8 cellular contexts compared by ENCODE assay signal in the genomic region with DNA sequence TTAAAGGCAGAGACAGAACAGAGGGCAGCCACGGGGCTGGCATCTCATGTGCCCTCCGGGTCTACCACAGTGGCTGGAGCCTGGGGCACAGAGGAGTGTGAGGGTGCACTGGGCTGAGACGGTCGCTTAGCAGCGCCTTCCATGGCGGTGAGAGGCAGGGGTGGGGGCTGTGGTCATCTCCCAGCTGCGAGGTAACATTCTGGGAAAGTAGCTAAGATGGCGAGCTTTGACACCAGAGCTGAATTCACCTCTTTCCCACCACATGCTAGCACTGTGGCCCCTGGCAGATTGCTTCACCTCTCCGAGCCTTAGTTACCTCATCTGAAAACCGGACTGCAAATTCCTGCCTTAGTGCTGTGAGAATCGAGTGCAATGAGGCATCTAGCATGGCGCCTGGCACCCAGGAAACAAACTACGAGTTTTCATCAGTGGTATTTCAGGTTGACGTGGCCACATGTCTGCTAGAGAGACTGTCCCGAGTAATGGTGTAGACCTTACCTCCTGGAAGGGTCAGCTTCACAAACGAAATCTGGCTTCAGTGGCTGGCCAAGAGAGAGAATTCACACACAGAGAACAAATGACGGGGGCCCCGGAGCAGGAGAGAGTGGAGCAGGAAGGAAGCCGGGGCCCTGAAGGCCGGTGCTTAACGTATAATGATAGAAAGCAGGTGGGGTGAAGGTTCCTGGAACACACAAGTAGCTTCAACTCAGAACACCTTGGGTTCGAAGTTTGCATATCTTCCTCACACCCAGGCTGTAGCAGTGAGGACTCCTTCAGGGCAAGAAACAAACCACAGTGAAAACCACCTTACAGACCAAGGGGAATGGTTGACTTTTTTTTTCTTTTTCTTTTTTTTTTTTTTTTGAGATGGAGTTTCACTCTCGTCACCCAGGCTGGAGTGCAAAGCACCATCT. TPM values are rescaled to one million over a fixed set of nuclear protein-coding genes. Genes with fewer than 3 reads are reported as not detected.
DNase-seq lines count a peak whose midpoint lies in the region; ATAC-seq lines count a peak whose summit lies in the region.

No MANE protein-coding gene starts in this region.

- no peak overlapping the region for H2AFZ ChIP-seq in trophoblast cell (ENCODE audit: insufficient read depth, low read length, poor library complexity)

- H3K4me3 Mint-ChIP-seq in activated CD8-positive, alpha-beta memory T cell treated with anti-CD3 and anti-CD28 coated beads, Interleukin-2, amount 10 ng/mL, durations not matched to agents 7 days and 5 days, result peak overlapping the region; percentile 82
- H3K4me3 Mint-ChIP-seq in naive thymus-derived CD8-positive, alpha-beta T cell, result peak overlapping the region; percentile 73 to 92 (median 87)

- H3K27me3 ChIP-seq in trophoblast cell (ENCODE audit: insufficient read depth, low read length), result no peaks in the 10 kb centered on the region

- H3K4me3 ChIP-seq in trophoblast cell (ENCODE audit: low read depth, low read length), result no peak overlapping the region

- H3K9me3 ChIP-seq in trophoblast cell (ENCODE audit: insufficient read depth, low read depth, low read length), result peaks cover 2% of the 10 kb centered on the region

- no CpG with 5 or more reads among the region's 23 CpGs for WGBS in trophoblast cell (ENCODE audit: extremely low coverage, insufficient coverage, insufficient read length)

- no peak overlapping the region for H3K4ac ChIP-seq in trophoblast cell (ENCODE audit: low read depth, low read length)

- no peaks in the 10 kb centered on the region for H3K36me3 ChIP-seq in trophoblast cell (ENCODE audit: control insufficient read depth in 1 of 2, insufficient read depth in 2 of 2, low read length in 2 of 2)

- CTCF ChIA-PET in activated CD8-positive, alpha-beta memory T cell treated with anti-CD3 and anti-CD28 coated beads, Interleukin-2, amount 10 ng/mL, durations not matched to agents 7 days and 5 days (lab: Charles Lee), result interaction anchor here (0.6 to 4.2 kb wide), 8 partner anchors 12 to 640 kb away, joined by 3 to 41 read pairs (median 4); partner anchors contain the start of gene TIMM22

- no peaks in the 10 kb centered on the region for H3K27me3 Mint-ChIP-seq in activated CD8-positive, alpha-beta memory T cell treated with anti-CD3 and anti-CD28 coated beads, Interleukin-2, amount 10 ng/mL, durations not matched to agents 7 days and 5 days
- no peaks in the 10 kb centered on the region for H3K27me3 Mint-ChIP-seq in naive thymus-derived CD8-positive, alpha-beta T cell

- H3K4me2 ChIP-seq in trophoblast cell (ENCODE audit: low read length), result no peak overlapping the region

- H4K91ac ChIP-seq in trophoblast cell (ENCODE audit: low read depth, low read length), result no peak overlapping the region

- H3K9me3 Mint-ChIP-seq in activated CD8-positive, alpha-beta memory T cell treated with anti-CD3 and anti-CD28 coated beads, Interleukin-2, amount 10 ng/mL, durations not matched to agents 7 days and 5 days (ENCODE audit: low read depth), result no peaks in the 10 kb centered on the region
- H3K9me3 Mint-ChIP-seq in naive thymus-derived CD8-positive, alpha-beta T cell, result no peaks in the 10 kb centered on the region

- no peak overlapping the region for H3K14ac ChIP-seq in trophoblast cell (ENCODE audit: low read length)

- peaks cover 0 to 5% of the 10 kb centered on the region in 2 experiments for H3K4me1 ChIP-seq in trophoblast cell (ENCODE audit: control insufficient read depth in 1 of 2, insufficient read depth in 2 of 2, low read length in 2 of 2)

- POLR2A ChIA-PET in naive thymus-derived CD8-positive, alpha-beta T cell (lab: Charles Lee), result interaction anchor here (0.7 to 5.7 kb wide), 6 partner anchors 23 to 365 kb away, joined by 3 to 46 read pairs (median 4); partner anchors contain the start of gene GLOD4

- no peak overlapping the region for H4K12ac ChIP-seq in trophoblast cell (ENCODE audit: low read depth, low read length)

- peak; percentile 77 for DNase-seq in activated CD8-positive, alpha-beta memory T cell treated with anti-CD3 and anti-CD28 coated beads, Interleukin-2, amount 10 ng/mL, durations not matched to agents 7 days and 5 days
- DNase-seq in naive thymus-derived CD8-positive, alpha-beta T cell, result peak in 5 of 10 donors; percentile 26 to 53 (median 49)
- DNase-seq in NCI-H748 treated with DMSO at 0.1 percent for 48 hours (lab: John Stamatoyannopoulos, UW) (no peak), trophoblast cell (no peak), NOMO-1 (lab: John Stamatoyannopoulos, UW; ENCODE audit: unreplicated experiment in 2 of 2) (no peak), Right ventricle myocardium superior (no peak)

- H2AK5ac ChIP-seq in trophoblast cell (ENCODE audit: low read length), result no peak overlapping the region

- H3K79me2 ChIP-seq in trophoblast cell (ENCODE audit: control insufficient read depth, insufficient read depth, low read length, poor library complexity), result peaks cover 2% of the 10 kb centered on the region

- ATAC-seq in GM18517 (IDR thresholded peaks at IDR 0.05; ENCODE audit: unreplicated experiment) (peak; percentile 71), HG02973 (IDR thresholded peaks at IDR 0.05; ENCODE audit: unreplicated experiment) (peak; percentile 50), Right ventricle myocardium superior (ENCODE audit: poor library complexity) (no peak)
- peak; percentile 73 for ATAC-seq in activated CD8-positive, alpha-beta memory T cell treated with anti-CD3 and anti-CD28 coated beads, Interleukin-2, amount 10 ng/mL, durations not matched to agents 7 days and 5 days
- peak; percentile 28 to 30 for ATAC-seq in naive thymus-derived CD8-positive, alpha-beta T cell

- no peak overlapping the region for H2BK12ac ChIP-seq in trophoblast cell (ENCODE audit: low read length)

- H3K23ac ChIP-seq in trophoblast cell (ENCODE audit: low read length), result no peak overlapping the region

- no peak overlapping the region for H4K8ac ChIP-seq in trophoblast cell (ENCODE audit: low read depth, low read length)

- no peaks in the 10 kb centered on the region for H3K79me1 ChIP-seq in trophoblast cell (ENCODE audit: low read length)

- no peak overlapping the region for H3K9ac ChIP-seq in trophoblast cell (ENCODE audit: low read length)

- H3K4me1 Mint-ChIP-seq in activated CD8-positive, alpha-beta memory T cell treated with anti-CD3 and anti-CD28 coated beads, Interleukin-2, amount 10 ng/mL, durations not matched to agents 7 days and 5 days, result peaks cover 84% of the 10 kb centered on the region
- H3K4me1 Mint-ChIP-seq in naive thymus-derived CD8-positive, alpha-beta T cell, result peaks cover 49 to 88% (median 82%) of the 10 kb centered on the region in 4 donors

- H3K27ac ChIP-seq in trophoblast cell (ENCODE audit: low read depth, low read length), result no peak overlapping the region

- intact Hi-C loops in Right ventricle myocardium superior (cut with DNase I), result no loop called here

- H3K36me3 Mint-ChIP-seq in activated CD8-positive, alpha-beta memory T cell treated with anti-CD3 and anti-CD28 coated beads, Interleukin-2, amount 10 ng/mL, durations not matched to agents 7 days and 5 days, result peaks cover 22% of the 10 kb centered on the region
- peaks cover 0 to 2% (median 0%) of the 10 kb centered on the region in 3 donors for H3K36me3 Mint-ChIP-seq in naive thymus-derived CD8-positive, alpha-beta T cell

- peak overlapping the region; percentile 98 for H3K27ac Mint-ChIP-seq in activated CD8-positive, alpha-beta memory T cell treated with anti-CD3 and anti-CD28 coated beads, Interleukin-2, amount 10 ng/mL, durations not matched to agents 7 days and 5 days
- peak overlapping the region; percentile 83 to 99 (median 96) for H3K27ac Mint-ChIP-seq in naive thymus-derived CD8-positive, alpha-beta T cell

- no peak overlapping the region for H2BK5ac ChIP-seq in trophoblast cell (ENCODE audit: low read depth, low read length, poor library complexity)

- H2BK120ac ChIP-seq in trophoblast cell (ENCODE audit: insufficient read depth, low read length, poor library complexity), result no peak overlapping the region

- H3K18ac ChIP-seq in trophoblast cell (ENCODE audit: low read length), result no peak overlapping the region

RNA-seq across cellular contexts. Expression of gene RFLNB, which starts 29.2 kb away (rescaled TPM):
- 10 to 100 TPM; 65.4 to 74.4 TPM for total RNA-seq in activated CD8-positive, alpha-beta memory T cell treated with anti-CD3 and anti-CD28 coated beads, Interleukin-2, amount 10 ng/mL, durations not matched to agents 7 days and 5 days
- 10 to 100 TPM; 38.7 TPM for total RNA-seq in naive thymus-derived CD8-positive, alpha-beta T cell
- polyA plus RNA-seq in naive thymus-derived CD8-positive, alpha-beta T cell, result 10 to 100 TPM; 19.2 to 32.5 (median 24.2) TPM
- polyA plus RNA-seq in trophoblast cell (2013), result 15.5 and 17.3 TPM in 2 replicates
- 19.6 TPM for total RNA-seq in Right ventricle myocardium superior
